In genomic region chr1:205699416-205699815, GRCh38 we compare ENCODE assay signal across 28 cellular contexts. TPM values are rescaled to one million over a fixed set of nuclear protein-coding genes. Genes with fewer than 3 reads are reported as not detected.
"Had no signal": no experiment of that assay in that cellular context is flagged by ENCODE, and none has a peak within 500 bp of the region (broad histone marks: within the 10 kb centered on the region; RNA-seq: fewer than 3 reads in every experiment).

No MANE protein-coding gene starts in this region.

- H3K27ac Mint-ChIP-seq: dendritic cell treated with granulocyte-macrophage colony-stimulating factor and Interleukin-4, amounts not matched to agents 40 ng/mL and 50 ng/mL, for 4 days; immature natural killer cell; memory B cell; natural killer cell; neural progenitor cell; progenitor cell of endocrine pancreas; stimulated activated memory B cell treated with anti-CD40 and anti-IgM and Interleukin-4, amounts not matched to agents 10 μg/mL and 1 μg/mL and 100 μg/mL, for 72 hours; type B pancreatic cell had no signal

- H3K4me1 Mint-ChIP-seq: immature natural killer cell, natural killer cell had no signal

- H3K4me1 ChIP-seq: colonic mucosa, foreskin keratinocyte, parathyroid adenoma had no signal

- H3K4me2 ChIP-seq: neural progenitor cell had no signal

- H3K36me3 Mint-ChIP-seq: memory B cell, natural killer cell had no signal

- H2AFZ ChIP-seq: neural progenitor cell, parathyroid adenoma had no signal

- H3K27me3 ChIP-seq: colonic mucosa, esophagus muscularis mucosa, foreskin keratinocyte, neural progenitor cell, testis, tibial artery had no signal

- H3K4me3 ChIP-seq: colonic mucosa, esophagus muscularis mucosa, heart right ventricle, lung, neural progenitor cell, testis, tibial artery had no signal

- H3K27ac ChIP-seq: colonic mucosa, esophagus muscularis mucosa, foreskin keratinocyte, heart right ventricle, neural progenitor cell, parathyroid adenoma, testis, tibial artery had no signal

- H3K9me3 ChIP-seq: colonic mucosa, esophagus muscularis mucosa, heart right ventricle, testis, tibial artery had no signal

- H3K4me3 Mint-ChIP-seq: dendritic cell treated with granulocyte-macrophage colony-stimulating factor and Interleukin-4, amounts not matched to agents 40 ng/mL and 50 ng/mL, for 4 days; immature natural killer cell; memory B cell; natural killer cell; neural progenitor cell; stimulated activated memory B cell treated with anti-CD40 and anti-IgM and Interleukin-4, amounts not matched to agents 10 μg/mL and 1 μg/mL and 100 μg/mL, for 72 hours; type B pancreatic cell had no signal

- DNase-seq: colonic mucosa; effector CD8-positive, alpha-beta T cell; foreskin keratinocyte; glutamatergic neuron; heart right ventricle; hippocampal formation; immature natural killer cell; islet precursor cell; kidney glomerular epithelial cell; left colon; left ventricle myocardium superior; natural killer cell; stimulated activated CD4-positive, alpha-beta T cell treated with anti-CD3 and anti-CD28 coated beads, Interleukin-4, amount 100 ng/mL, for 4 hours; stimulated activated naive CD8-positive, alpha-beta T cell treated with anti-CD3 and anti-CD28 coated beads, Interleukin-15, Interleukin-2, amounts not matched to agents 100 U/mL and 50 U/mL, for 24 hours; substantia nigra; testis had no signal

- H3K9me3 Mint-ChIP-seq: dendritic cell treated with granulocyte-macrophage colony-stimulating factor and Interleukin-4, amounts not matched to agents 40 ng/mL and 50 ng/mL, for 4 days; immature natural killer cell; memory B cell; natural killer cell; neural progenitor cell; stimulated activated memory B cell treated with anti-CD40 and anti-IgM and Interleukin-4, amounts not matched to agents 10 μg/mL and 1 μg/mL and 100 μg/mL, for 72 hours; type B pancreatic cell had no signal

- ATAC-seq: foreskin keratinocyte; heart right ventricle; left ventricle myocardium superior; natural killer cell; sciatic nerve; stimulated activated memory B cell treated with anti-CD40 and anti-IgM and Interleukin-4, amounts not matched to agents 10 μg/mL and 1 μg/mL and 100 μg/mL, for 72 hours; stimulated activated naive CD8-positive, alpha-beta T cell treated with anti-CD3 and anti-CD28 coated beads, Interleukin-15, Interleukin-2, amounts not matched to agents 100 U/mL and 50 U/mL, for 24 hours had no signal

- H3K27me3 Mint-ChIP-seq: memory B cell, progenitor cell of endocrine pancreas, type B pancreatic cell had no signal

- H3K36me3 ChIP-seq: colonic mucosa, neural progenitor cell had no signal

- H3K9ac ChIP-seq: neural progenitor cell, parathyroid adenoma had no signal

- H3K79me2 ChIP-seq: parathyroid adenoma had no signal

- FAIRE-seq: endothelial cell of umbilical vein had no signal

RNA-seq across cellular contexts. Expression of gene SLC45A3, which starts 19.1 kb away (rescaled TPM):
- polyA plus RNA-seq: immature natural killer cell had no signal
